ENCODE assay signal across 8 cellular contexts in the genomic region with DNA sequence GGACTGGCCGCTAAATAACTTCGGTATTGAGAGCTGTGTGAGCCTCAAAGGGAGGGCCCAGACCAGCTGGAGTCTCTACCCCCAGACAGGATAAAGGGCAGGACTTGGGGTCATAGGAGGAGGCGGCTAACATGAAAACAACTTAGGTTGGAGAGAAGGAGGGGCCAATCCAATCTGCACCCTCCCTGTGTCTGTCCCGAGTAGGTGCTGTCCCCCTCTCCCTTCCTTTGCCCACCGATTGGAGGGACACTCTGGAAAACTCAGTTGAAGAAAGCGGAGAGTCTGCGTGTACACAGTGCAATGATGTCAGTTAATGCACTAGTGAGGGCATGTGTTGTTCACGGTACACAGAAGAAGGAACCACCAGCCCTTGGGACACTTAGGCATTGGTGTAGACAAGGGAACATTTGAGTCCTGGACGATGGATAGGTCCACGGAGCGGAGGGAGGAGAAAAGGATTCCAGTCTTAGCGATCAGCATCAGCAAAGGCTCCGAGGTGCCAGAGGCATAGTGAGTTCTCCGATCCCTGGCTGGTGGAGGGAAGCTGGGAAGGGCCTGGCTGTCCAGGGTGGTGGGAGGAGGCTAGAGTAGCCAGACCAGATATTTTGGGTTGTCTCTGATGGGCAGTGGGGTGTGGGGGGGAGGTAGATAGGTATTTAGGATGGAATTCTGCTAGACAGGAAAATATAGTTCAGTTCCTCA. TPM values are rescaled to one million over a fixed set of nuclear protein-coding genes. Genes with fewer than 3 reads are reported as not detected.
A peak's percentile ranks its signal among the peaks of the same experiment; 100 is the strongest.
DNase-seq lines count a peak whose midpoint lies in the region; ATAC-seq and TF ChIP-seq lines count a peak whose summit lies in the region.

No MANE protein-coding gene starts in this region.

- no peak overlapping the region for H3K4me3 ChIP-seq in CD8-positive, alpha-beta memory T cell (ENCODE audit: low read length)
- H3K4me3 ChIP-seq in HUES6 (ENCODE audit: low read depth, low read length) (peak overlapping the region; percentile 79), dorsolateral prefrontal cortex (peak overlapping the region in 57 of 59 donors; percentile 16 to 69 (median 55))

- H3K9me3 Mint-ChIP-seq in CD8-positive, alpha-beta memory T cell, result peaks cover 0 to 2% (median 0%) of the 10 kb centered on the region in 5 donors
- no peaks in the 10 kb centered on the region for H3K9me3 Mint-ChIP-seq in nephron

- H3K4me1 ChIP-seq in CD8-positive, alpha-beta memory T cell (ENCODE audit: insufficient read depth, low read length), result peaks cover 28% of the 10 kb centered on the region
- H3K4me1 ChIP-seq in HUES6 (ENCODE audit: control insufficient read depth, insufficient read depth, low read length), result peaks cover 17% of the 10 kb centered on the region

- H3K4me3 Mint-ChIP-seq in CD8-positive, alpha-beta memory T cell, result peak overlapping the region; percentile 9 to 50 (median 28)
- peak overlapping the region; percentile 79 to 85 (median 82) for H3K4me3 Mint-ChIP-seq in nephron

- CTCF ChIA-PET in CD8-positive, alpha-beta memory T cell (lab: Charles Lee), result interaction anchor here (1.4 to 12.7 kb wide), 3 partner anchors 11 to 52 kb away, joined by 3 to 80 read pairs (median 19); partner anchors contain the start of genes B3GNT9, FBXL8 and TRADD

- intact Hi-C loops in dorsolateral prefrontal cortex (cut with DNase I), result no loop called here

- no peaks in the 10 kb centered on the region for H3K36me3 Mint-ChIP-seq in CD8-positive, alpha-beta memory T cell
- H3K36me3 Mint-ChIP-seq in nephron (ENCODE audit: low read depth), result peaks cover 5% of the 10 kb centered on the region

- peak overlapping the region; percentile 57 for H3K27ac ChIP-seq in CD8-positive, alpha-beta memory T cell (ENCODE audit: low read depth, low read length)
- H3K27ac ChIP-seq in HUES6 (ENCODE audit: low read depth, low read length), result no peak overlapping the region; the same call in 1 of the 2 replicates
- H3K27ac ChIP-seq in dorsolateral prefrontal cortex, result peak overlapping the region; percentile 45 to 95 (median 89)

- TF ChIP-seq CTCF in dorsolateral prefrontal cortex (IDR thresholded peaks at IDR 0.05 in 54 of 56, conservative IDR thresholded peaks at IDR 0.05 in 2 of 56; ENCODE audit: low read depth in 1 of 56, partially characterized antibody in 56 of 56), result no peak
- no peak for TF ChIP-seq CTCF in nephron (IDR thresholded peaks at IDR 0.05; ENCODE audit: unreplicated experiment in 3 of 3)

- peak overlapping the region; percentile 65 for H3K9ac ChIP-seq in HUES6 (ENCODE audit: low read length)

- H3K9me3 ChIP-seq in CD8-positive, alpha-beta memory T cell (ENCODE audit: low read length), result no peaks in the 10 kb centered on the region
- no peaks in the 10 kb centered on the region for H3K9me3 ChIP-seq in HUES6 (ENCODE audit: control insufficient read depth, insufficient read depth, low read depth, low read length)

- ATAC-seq in HG03108 (IDR thresholded peaks at IDR 0.05; ENCODE audit: unreplicated experiment), result no peak

- peak overlapping the region in 3 of 8 donors; percentile 23 to 89 (median 36) for H3K27ac Mint-ChIP-seq in CD8-positive, alpha-beta memory T cell
- H3K27ac Mint-ChIP-seq in nephron, result peak overlapping the region; percentile 13 to 36 (median 21)

- POLR2A ChIA-PET in CD8-positive, alpha-beta memory T cell (lab: Charles Lee), result interaction anchor here (0.8 to 1.3 kb wide), 4 partner anchors 11 to 18 kb away, joined by 3 to 5 read pairs (median 3); no protein-coding TSS in a partner anchor

- H3K27me3 Mint-ChIP-seq in CD8-positive, alpha-beta memory T cell, result peaks cover 34 to 44% of the 10 kb centered on the region in 2 donors
- H3K27me3 Mint-ChIP-seq in nephron (ENCODE audit: low read depth), result peaks cover 87% of the 10 kb centered on the region

- peaks cover 51% of the 10 kb centered on the region for H3K27me3 ChIP-seq in CD8-positive, alpha-beta memory T cell (ENCODE audit: insufficient read depth, low read length, poor library complexity, severe bottlenecking)
- H3K27me3 ChIP-seq in HUES6 (ENCODE audit: control insufficient read depth, insufficient read depth, low read length), result peaks cover 87% of the 10 kb centered on the region
- no peaks in the 10 kb centered on the region for H3K27me3 ChIP-seq in dorsolateral prefrontal cortex

- DNase-seq in CD8-positive, alpha-beta memory T cell, result no peak
- DNase-seq in dorsolateral prefrontal cortex, result no peak
- no peak for DNase-seq in occipital lobe (lab: John Stamatoyannopoulos, UW)
- DNase-seq in ureter (ENCODE audit: low spot score), result no peak
- DNase-seq in SIG-M5 (lab: John Stamatoyannopoulos, UW), result no peak

- H3K36me3 ChIP-seq in CD8-positive, alpha-beta memory T cell (ENCODE audit: insufficient read depth, low read length), result no peaks in the 10 kb centered on the region
- H3K36me3 ChIP-seq in HUES6 (ENCODE audit: control insufficient read depth, insufficient read depth, low read length), result no peaks in the 10 kb centered on the region

- peaks cover 32 to 62% (median 38%) of the 10 kb centered on the region in 3 donors for H3K4me1 Mint-ChIP-seq in CD8-positive, alpha-beta memory T cell
- peaks cover 50% of the 10 kb centered on the region for H3K4me1 Mint-ChIP-seq in nephron

RNA-seq across cellular contexts. Expression of gene NOL3, which starts 0.8 kb away (rescaled TPM):
- 1 to 10 TPM; 2.1 to 2.3 TPM for total RNA-seq in CD8-positive, alpha-beta memory T cell
- polyA plus RNA-seq in CD8-positive, alpha-beta memory T cell, result 0.91 TPM
- total RNA-seq in dorsolateral prefrontal cortex (10 to 100 TPM; 23.0 to 67.7 (median 36.8) TPM), occipital lobe (4.1 TPM), ureter (26.8 TPM)

RNA-seq across cellular contexts. Expression of gene HSF4, which starts 6.6 kb away (rescaled TPM):
- total RNA-seq in CD8-positive, alpha-beta memory T cell, result 10 to 100 TPM; 11.6 to 13.3 TPM
- polyA plus RNA-seq in CD8-positive, alpha-beta memory T cell, result not detected
- 100 to 1,000 TPM in 95 of 120 experiments, 10 to 100 TPM in 25; 73.3 to 206 (median 120) TPM for total RNA-seq in dorsolateral prefrontal cortex
- total RNA-seq in occipital lobe, result 5.1 TPM
- total RNA-seq in ureter, result 52.0 TPM

RNA-seq across cellular contexts. Expression of gene FBXL8, which starts 11.3 kb away (rescaled TPM):
- 10 to 100 TPM; 10.5 to 14.3 TPM for total RNA-seq in CD8-positive, alpha-beta memory T cell
- 11.6 TPM for polyA plus RNA-seq in CD8-positive, alpha-beta memory T cell
- 10 to 100 TPM in 61 of 120 experiments, 1 to 10 TPM in 59; 3.8 to 25.4 (median 10.2) TPM for total RNA-seq in dorsolateral prefrontal cortex
- total RNA-seq in occipital lobe, result 2.0 TPM
- total RNA-seq in ureter, result 12.5 TPM

RNA-seq across cellular contexts. Expression of gene TRADD, which starts 11.4 kb away (rescaled TPM):
- 10 to 100 TPM; 23.8 to 28.7 TPM for total RNA-seq in CD8-positive, alpha-beta memory T cell
- polyA plus RNA-seq in CD8-positive, alpha-beta memory T cell, result 141 TPM
- total RNA-seq in dorsolateral prefrontal cortex (10 to 100 TPM in 84 of 120 experiments, 1 to 10 TPM in 36; 5.6 to 19.5 (median 11.5) TPM), occipital lobe (1.2 TPM), ureter (20.5 TPM)

RNA-seq across cellular contexts. Expression of gene MATCAP1, which starts 12.7 kb away (rescaled TPM):
- total RNA-seq in CD8-positive, alpha-beta memory T cell, result 10 to 100 TPM; 15.3 to 15.6 TPM
- polyA plus RNA-seq in CD8-positive, alpha-beta memory T cell, result 0.68 TPM
- 100 to 1,000 TPM in 5 of 120 experiments, 10 to 100 TPM in 115; 51.2 to 112 (median 73.4) TPM for total RNA-seq in dorsolateral prefrontal cortex
- 49.1 TPM for total RNA-seq in occipital lobe
- 50.7 TPM for total RNA-seq in ureter
